In genomic region chr4:164935363-164935762, GRCh38 we compare ENCODE assay signal across 9 cellular contexts. TPM values are rescaled to one million over a fixed set of nuclear protein-coding genes. Genes with fewer than 3 reads are reported as not detected.
A peak's percentile ranks its signal among the peaks of the same experiment; 100 is the strongest.
DNase-seq lines count a peak whose midpoint lies in the region; ATAC-seq and TF ChIP-seq lines count a peak whose summit lies in the region.
"Had no signal": no experiment of that assay in that cellular context is flagged by ENCODE, and none has a peak within 500 bp of the region (broad histone marks: within the 10 kb centered on the region; RNA-seq: fewer than 3 reads in every experiment).

No MANE protein-coding gene starts in this region.

- ATAC-seq in GM18519 (IDR thresholded peaks at IDR 0.05; ENCODE audit: low FRiP score, unreplicated experiment) (peak; percentile 58), omental fat pad (ENCODE audit: low FRiP score) (no peak)

- DNase-seq in H4 (ENCODE audit: low spot score) (peak; percentile 36), HT1080 (ENCODE audit: low read depth) (peak; percentile 46), iPS-NIHi7 (ENCODE audit: extremely low spot score) (peak; percentile 50), omental fat pad (ENCODE audit: low spot score) (no peak), medulla oblongata (ENCODE audit: extremely low spot score) (no peak), NCI-H2171 treated with DMSO at 0.1 percent for 48 hours (lab: John Stamatoyannopoulos, UW) (no peak)
- DNase-seq in activated CD4-positive, alpha-beta T cell treated with anti-CD3 and anti-CD28 coated beads, Interleukin-2, amount 50 U/mL, for 1 hour = no peak
- DNase-seq: IMR-90 had no signal

- TF ChIP-seq CTCF in omental fat pad (IDR thresholded peaks at IDR 0.05) = no peak

RNA-seq across cellular contexts. Expression of gene TRIM61, which starts 42.1 kb away (rescaled TPM):
- total RNA-seq in H4 (2014; rRNA removed; shearing (Covaris generic)) = not detected in 2 replicates
- total RNA-seq in HT1080 (2014; rRNA removed; shearing (Covaris generic)) = 2.4 and 3.9 TPM in 2 replicates
- 2.3 and 2.9 TPM in 2 replicates for polyA plus RNA-seq in HT1080 (2015; cell fraction: cytosol; rRNA removed)
- polyA plus RNA-seq in HT1080 (2015; cell fraction: nucleus; rRNA removed) = 2.3 and 2.9 TPM in 2 replicates
- 1 to 10 TPM in 1 of 4 donors, under 1 TPM in 2, not detected in 1; 0.93 to 1.4 (median 0.94) TPM for total RNA-seq in omental fat pad

RNA-seq across cellular contexts. Expression of gene APELA, which starts 58.4 kb away (rescaled TPM):
- 0.04 and 0.10 TPM in 2 replicates for total RNA-seq in H4 (2014; rRNA removed; shearing (Covaris generic))
- total RNA-seq in HT1080 (2014; rRNA removed; shearing (Covaris generic)) = not detected in 2 replicates
- polyA plus RNA-seq in HT1080 (2015; cell fraction: cytosol; rRNA removed) = not detected in 2 replicates
- polyA plus RNA-seq in HT1080 (2015; cell fraction: nucleus; rRNA removed) = not detected in 2 replicates
- total RNA-seq in omental fat pad = not detected
- total RNA-seq: IMR-90 had no signal
- polyA plus RNA-seq: IMR-90 had no signal

Comparison
In these comparisons a context has a peak if more than half of its experiments do, and no peak if none do; other contexts are left out.
1. DNase-seq: peak in H4 (single experiment), HT1080 (single experiment) and iPS-NIHi7 (single experiment); none in activated CD4-positive, alpha-beta T cell treated with anti-CD3 and anti-CD28 coated beads, Interleukin-2, amount 50 U/mL, for 1 hour (single experiment), omental fat pad (single experiment), medulla oblongata (single experiment) and NCI-H2171 treated with DMSO at 0.1 percent for 48 hours (single experiment).